Comparison of ENCODE assay signal across 1 cellular context in the genomic region with DNA sequence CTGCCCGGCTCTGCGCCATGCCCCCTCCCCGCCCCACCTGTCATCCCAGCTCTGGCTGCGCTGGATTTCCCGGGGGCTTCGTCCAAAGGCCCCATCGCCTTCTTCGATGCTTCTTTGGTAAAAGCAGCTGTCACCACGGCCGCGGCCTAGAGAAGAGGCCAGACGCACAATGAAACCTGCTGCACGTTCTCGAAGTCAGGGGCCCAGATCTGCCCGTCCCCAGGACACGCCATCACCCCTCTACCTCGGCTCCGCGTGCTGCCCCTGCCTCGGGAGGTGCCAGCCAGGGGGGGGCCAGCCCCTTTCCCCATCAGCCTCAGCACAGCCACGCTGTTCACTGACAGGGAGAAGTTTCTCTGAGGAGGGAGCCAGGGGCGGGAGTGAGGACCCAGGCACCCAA.
TF ChIP-seq lines count a peak whose summit lies in the region.

No MANE protein-coding gene starts in this region.

TF ChIP-seq in H1, 55 proteins besides CTCF, POLR2A, EP300 and RAD21:
- TF ChIP-seq SIN3A (conservative IDR thresholded peaks at IDR 0.05 in 1 of 2, IDR thresholded peaks at IDR 0.05 in 1 of 2; ENCODE audit: low read depth in 1 of 2, low read length in 2 of 2), result no peak
- TF ChIP-seq TBP (IDR thresholded peaks at IDR 0.05; ENCODE audit: low read depth, low read length), result no peak
- TF ChIP-seq SRF (IDR thresholded peaks at IDR 0.05; ENCODE audit: low read depth, low read length), result no peak
- no peak for TF ChIP-seq TEAD4 (IDR thresholded peaks at IDR 0.05; ENCODE audit: low read depth, low read length)
- TF ChIP-seq NANOG (IDR thresholded peaks at IDR 0.05; ENCODE audit: insufficient read depth, low read depth, low read length, poor library complexity, severe bottlenecking), result no peak
- no peak for TF ChIP-seq SIX5 (IDR thresholded peaks at IDR 0.05; ENCODE audit: low read depth, low read length)
- TF ChIP-seq NRF1 (IDR thresholded peaks at IDR 0.05; ENCODE audit: low read depth, low read length), result no peak
- TF ChIP-seq HDAC2 (IDR thresholded peaks at IDR 0.05; ENCODE audit: borderline replicate concordance in 1 of 2, low read depth in 2 of 2, low read length in 2 of 2), result no peak
- no peak for TF ChIP-seq POU5F1 (IDR thresholded peaks at IDR 0.05; ENCODE audit: low read depth, low read length)
- TF ChIP-seq, protein P1, sequence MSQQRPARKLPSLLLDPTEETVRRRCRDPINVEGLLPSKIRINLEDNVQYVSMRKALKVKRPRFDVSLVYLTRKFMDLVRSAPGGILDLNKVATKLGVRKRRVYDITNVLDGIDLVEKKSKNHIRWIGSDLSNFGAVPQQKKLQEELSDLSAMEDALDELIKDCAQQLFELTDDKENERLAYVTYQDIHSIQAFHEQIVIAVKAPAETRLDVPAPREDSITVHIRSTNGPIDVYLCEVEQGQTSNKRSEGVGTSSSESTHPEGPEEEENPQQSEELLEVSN (IDR thresholded peaks at IDR 0.05), result no peak
- no peak for TF ChIP-seq POLR2AphosphoS5 (IDR thresholded peaks at IDR 0.05; ENCODE audit: low read depth, low read length)
- no peak for TF ChIP-seq CHD2 (IDR thresholded peaks at IDR 0.05; ENCODE audit: low read length)
- TF ChIP-seq BRCA1 (IDR thresholded peaks at IDR 0.05; ENCODE audit: low read depth, low read length), result no peak
